21 cellular contexts compared by ENCODE assay signal in the genomic region with DNA sequence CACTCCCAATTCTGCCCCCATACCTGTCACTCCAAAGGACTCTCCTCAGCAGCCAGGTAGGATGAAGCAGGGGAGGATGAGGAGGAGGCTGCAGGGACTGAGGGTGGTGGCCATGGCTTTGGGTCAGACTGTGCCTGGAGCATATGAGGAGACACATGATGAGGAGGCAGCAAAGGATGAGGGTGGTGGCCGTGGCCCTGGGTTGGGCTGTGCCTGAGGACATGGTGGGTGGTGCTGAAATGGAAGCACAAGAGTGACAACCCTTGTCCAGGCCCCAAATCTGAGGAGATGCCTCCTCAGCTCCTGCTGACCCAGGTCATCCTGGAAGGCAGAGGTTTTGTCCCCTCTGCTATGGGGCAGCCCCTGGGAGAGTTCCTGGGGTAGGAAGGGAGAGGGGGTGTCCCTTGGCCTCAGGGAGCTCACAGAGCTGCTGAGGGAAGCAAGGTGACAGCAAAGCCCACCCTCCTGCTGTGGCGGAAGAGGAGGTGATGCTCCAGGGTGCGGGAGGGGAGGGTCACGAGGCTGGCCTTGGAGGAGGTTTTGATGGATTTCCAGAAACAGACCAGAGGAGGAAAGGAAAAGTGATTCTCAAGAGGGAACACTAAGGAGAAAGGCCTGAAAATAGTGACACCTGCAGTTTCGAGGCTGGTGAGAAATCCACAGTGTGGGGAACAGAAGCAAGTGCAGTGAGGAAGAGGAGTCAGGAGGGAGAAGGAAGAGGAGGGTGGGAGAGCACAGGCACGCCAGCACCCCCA. TPM values are rescaled to one million over a fixed set of nuclear protein-coding genes. Genes with fewer than 3 reads are reported as not detected.
"Had no signal": no experiment of that assay in that cellular context is flagged by ENCODE, and none has a peak within 500 bp of the region (broad histone marks: within the 10 kb centered on the region; RNA-seq: fewer than 3 reads in every experiment).

No MANE protein-coding gene starts in this region.

- H3K27me3 ChIP-seq: ascending aorta, brain microvascular endothelial cell, colonic mucosa, gastroesophageal sphincter had no signal

- H3K9me3 ChIP-seq: ascending aorta, colonic mucosa, gastroesophageal sphincter, mucosa of descending colon, sigmoid colon had no signal

- H3K36me3 ChIP-seq: ascending aorta, brain microvascular endothelial cell, colonic mucosa, gastroesophageal sphincter, sigmoid colon had no signal

- H3K27ac ChIP-seq: ascending aorta, brain microvascular endothelial cell, colonic mucosa, epithelial cell of prostate, gastroesophageal sphincter, sigmoid colon, VCaP had no signal

- H3K4me3 ChIP-seq: ascending aorta, colonic mucosa, gastroesophageal sphincter, mucosa of descending colon, sigmoid colon, smooth muscle cell had no signal

- H3K4me1 ChIP-seq: colonic mucosa had no signal

- DNase-seq: activated CD4-positive, alpha-beta T cell treated with anti-CD3 and anti-CD28 coated beads for 1 hour; activated CD4-positive, alpha-beta T cell treated with anti-CD3 and anti-CD28 coated beads, Interleukin-2, amount 50 U/mL, for 1 hour; brain microvascular endothelial cell; central memory CD4-positive, alpha-beta T cell; colonic mucosa; left colon; mesenchymal stem cell; mucosa of descending colon; nephron progenitor cell; nucleus accumbens; sigmoid colon; stimulated activated CD4-positive, alpha-beta T cell treated with anti-CD3 and anti-CD28 coated beads, Interleukin-2, amount 100 ng/mL, for 48 hours; stimulated activated naive CD4-positive, alpha-beta T cell treated with Interleukin-2 at 50 U/mL for 16 hours had no signal

RNA-seq across cellular contexts. Expression of gene RAET1G, which starts 4.6 kb away (rescaled TPM):
- total RNA-seq: activated naive CD4-positive, alpha-beta T cell treated with anti-CD3 and anti-CD28 coated beads, Interleukin-2, amount 50 U/mL, for 72 hours; activated T-helper 17 cell treated with anti-CD3 and anti-CD28 coated beads, Interleukin-2, amount 50 U/mL, for 72 hours; ascending aorta; left colon; sigmoid colon; T-helper 2 cell treated with Interferon-gamma antibody and Interleukin-4, amounts not matched to agents 100 ng/mL and 5 ng/mL, for 36 hours had no signal

RNA-seq across cellular contexts. Expression of gene RAET1E, which starts 20.4 kb away (rescaled TPM):
- total RNA-seq: ascending aorta; smooth muscle cell; T-helper 2 cell treated with Interferon-gamma antibody and Interleukin-4, amounts not matched to agents 100 ng/mL and 5 ng/mL, for 36 hours had no signal

RNA-seq across cellular contexts. Expression of gene ULBP2, which starts 23.5 kb away (rescaled TPM):
- total RNA-seq: activated T-helper 17 cell treated with anti-CD3 and anti-CD28 coated beads, Interleukin-2, amount 50 U/mL, for 72 hours; ascending aorta; sigmoid colon had no signal

RNA-seq across cellular contexts. Expression of gene ULBP1, which starts 45.4 kb away (rescaled TPM):
- total RNA-seq: colonic mucosa, mucosa of descending colon had no signal
